19 cellular contexts compared by ENCODE assay signal in the genomic region with DNA sequence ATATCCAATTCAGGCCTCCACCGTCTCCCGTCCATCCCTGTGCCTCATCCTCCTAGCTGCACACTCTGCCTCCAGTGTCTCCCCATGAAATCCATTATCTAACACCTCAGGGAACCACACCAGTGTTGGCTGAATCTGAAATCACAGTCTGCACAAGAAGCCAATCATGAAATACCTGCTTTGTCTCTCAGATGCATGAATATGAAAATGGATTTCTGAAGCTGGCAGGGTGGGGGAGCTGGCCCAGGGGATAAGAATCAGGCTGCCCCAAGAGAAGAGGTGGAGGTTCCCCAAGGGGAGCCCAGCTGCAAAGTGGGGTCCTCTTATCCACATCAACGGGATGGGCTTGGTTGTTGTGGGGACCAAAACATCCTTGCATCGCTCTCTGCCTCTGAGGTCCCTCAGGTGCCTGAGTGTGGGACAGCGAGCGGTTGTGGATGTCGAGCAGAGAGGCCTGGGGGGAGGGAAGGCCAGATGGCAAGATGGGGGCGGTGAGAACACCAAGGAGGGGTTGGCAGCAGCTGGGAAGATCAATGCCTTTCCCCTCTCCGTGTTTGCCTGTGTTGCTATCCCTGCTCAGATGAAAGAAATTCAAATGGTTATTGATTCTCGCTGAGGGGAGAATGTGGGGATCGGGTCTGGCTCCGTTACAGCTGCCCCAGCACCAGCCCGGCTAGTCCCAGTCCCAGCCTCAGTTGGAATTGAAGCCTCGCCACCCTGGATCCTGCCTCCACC.
DNase-seq lines count a peak whose midpoint lies in the region; TF ChIP-seq lines count a peak whose summit lies in the region.
"Had no signal": no experiment of that assay in that cellular context is flagged by ENCODE, and none has a peak within 500 bp of the region (broad histone marks: within the 10 kb centered on the region; RNA-seq: fewer than 3 reads in every experiment).

No MANE protein-coding gene starts in this region.

- BruUV-seq in mammary epithelial cell (replicated peaks; lab: Mats Ljungman, UMichigan): no TSS peak

- H4K20me1 ChIP-seq in mammary epithelial cell (ENCODE audit: insufficient read depth, low read length): no peaks in the 10 kb centered on the region

- 66% methylated on average over 12 of the region's 14 CpGs for WGBS in mammary epithelial cell (ENCODE audit: low coverage, missing lambda C conversion rate)

- DNase-seq in NCI-H524 (lab: John Stamatoyannopoulos, UW) (peak; percentile 50 to 80), NCI-H524 treated with DMSO at 0.1 percent for 48 hours (lab: John Stamatoyannopoulos, UW) (no peak), ecto neural progenitor cell (ENCODE audit: low spot score) (peak; percentile 46), neural crest cell (ENCODE audit: low read depth, low spot score) (no peak), vagina (ENCODE audit: extremely low spot score in 2 of 2) (peak; percentile 56 to 84), colonic mucosa (no peak), brain microvascular endothelial cell (no peak), mammary epithelial cell (no peak)
- DNase-seq: 8988T, GDM1, GM23248, MM.1S, NCI-H1092, NCI-H1436 treated with DMSO at 0.1 percent for 48 hours, NCI-H2081, NCI-H526 treated with DMSO at 0.1 percent for 48 hours, Peyer's patch had no signal

- H3K27ac ChIP-seq in vagina (no peak overlapping the region), colonic mucosa (no peak overlapping the region), brain microvascular endothelial cell (no peak overlapping the region), mammary epithelial cell (ENCODE audit: insufficient read depth, low read depth, low read length) (no peak overlapping the region)
- H3K27ac ChIP-seq: GM23248, Peyer's patch, SJSA1 had no signal

- intact Hi-C loops in vagina (cut with DNase I) (no loop called here), colonic mucosa (cut with DNase I) (no loop called here), mammary epithelial cell (cut with micrococcal nuclease) (no loop called here)

- peaks cover 9% of the 10 kb centered on the region for H3K36me3 Mint-ChIP-seq in neural crest cell (ENCODE audit: low read depth)

- peak overlapping the region; percentile 95 for H3K27ac Mint-ChIP-seq in neural crest cell (ENCODE audit: unreplicated experiment)
- H3K27ac Mint-ChIP-seq: B cell had no signal

- dilution Hi-C loops in mammary epithelial cell (cut with HindIII; ENCODE audit: low sequenced_read_pairs): no loop called here

- H3K9ac ChIP-seq in colonic mucosa (ENCODE audit: low read depth in 2 of 2, low read length in 2 of 2) (no peak overlapping the region), mammary epithelial cell (ENCODE audit: insufficient read depth, low read length) (no peak overlapping the region)
- H3K9ac ChIP-seq: GM23248 had no signal

- H3K9me3 ChIP-seq in vagina (no peaks in the 10 kb centered on the region), colonic mucosa (no peaks in the 10 kb centered on the region), mammary epithelial cell (replicated peaks; ENCODE audit: insufficient read depth, low read length) (no peaks in the 10 kb centered on the region)
- H3K9me3 ChIP-seq: Peyer's patch, SJSA1 had no signal

- CTCF ChIA-PET in mammary epithelial cell (lab: Charles Lee; ENCODE audit: low non-redundant PET): no interaction called here

- peaks cover 12% of the 10 kb centered on the region for H3K9me3 Mint-ChIP-seq in neural crest cell

- no peak overlapping the region for H2AFZ ChIP-seq in mammary epithelial cell (ENCODE audit: low read depth, low read length)
- H2AFZ ChIP-seq: GM23248 had no signal

- TF ChIP-seq CTCF in neural crest cell (conservative IDR thresholded peaks at IDR 0.05) (no peak), vagina (IDR thresholded peaks at IDR 0.05) (no peak), colonic mucosa (IDR thresholded peaks at IDR 0.05) (no peak), brain microvascular endothelial cell (IDR thresholded peaks at IDR 0.05; ENCODE audit: low read depth, low read length, missing control alignments) (no peak), mammary epithelial cell (conservative IDR thresholded peaks at IDR 0.05 in 1 of 2, IDR thresholded peaks at IDR 0.05 in 1 of 2; ENCODE audit: extremely low read depth in 1 of 2, insufficient read depth in 1 of 2, low read depth in 1 of 2, low read length in 2 of 2) (no peak)

- H3K27me3 ChIP-seq in vagina: no peaks in the 10 kb centered on the region
- no peaks in the 10 kb centered on the region for H3K27me3 ChIP-seq in colonic mucosa
- H3K27me3 ChIP-seq in brain microvascular endothelial cell (replicated peaks): no peaks in the 10 kb centered on the region
- H3K27me3 ChIP-seq in mammary epithelial cell (ENCODE audit: insufficient read depth, low read length): no peaks in the 10 kb centered on the region
- H3K27me3 ChIP-seq: Peyer's patch had no signal

- no peaks in the 10 kb centered on the region for H3K4me1 ChIP-seq in vagina
- no peaks in the 10 kb centered on the region for H3K4me1 ChIP-seq in colonic mucosa
- no peaks in the 10 kb centered on the region for H3K4me1 ChIP-seq in mammary epithelial cell (ENCODE audit: insufficient read depth, low read length)
- H3K4me1 ChIP-seq: Peyer's patch, SJSA1 had no signal

- no peak overlapping the region for H3K4me3 ChIP-seq in vagina
- no peak overlapping the region for H3K4me3 ChIP-seq in colonic mucosa
- H3K4me3 ChIP-seq in brain microvascular endothelial cell (ENCODE audit: low read depth, low read length): no peak overlapping the region
- no peak overlapping the region for H3K4me3 ChIP-seq in mammary epithelial cell (replicated peaks in 1 of 3; ENCODE audit: insufficient read depth in 1 of 3, low read depth in 2 of 3, low read length in 3 of 3)
- H3K4me3 ChIP-seq: GM23248, Peyer's patch, SJSA1 had no signal

- no peak overlapping the region for H3K4me2 ChIP-seq in mammary epithelial cell (ENCODE audit: insufficient read depth, low read depth, low read length)

- no peaks in the 10 kb centered on the region for H3K79me2 ChIP-seq in mammary epithelial cell (ENCODE audit: insufficient read depth, low read length)

- no peak for TF ChIP-seq POLR2A in vagina (IDR thresholded peaks at IDR 0.05)

- H3K4me1 Mint-ChIP-seq in neural crest cell: peaks cover 43% of the 10 kb centered on the region
- H3K4me1 Mint-ChIP-seq: B cell had no signal

- no peaks in the 10 kb centered on the region for H3K27me3 Mint-ChIP-seq in neural crest cell (ENCODE audit: low read depth)

- H3K4me3 Mint-ChIP-seq in neural crest cell: peak overlapping the region; percentile 35
- H3K4me3 Mint-ChIP-seq: B cell had no signal

- in situ Hi-C loops in brain microvascular endothelial cell (cut with HindIII; ENCODE audit: low pct_ligation_motif_present, low sequenced_read_pairs) (no loop called here), mammary epithelial cell (cut with MboI; ENCODE audit: low sequenced_read_pairs in 2 of 2) (no loop called here)

- H3K36me3 ChIP-seq in vagina: no peaks in the 10 kb centered on the region
- no peaks in the 10 kb centered on the region for H3K36me3 ChIP-seq in colonic mucosa
- no peaks in the 10 kb centered on the region for H3K36me3 ChIP-seq in brain microvascular endothelial cell (replicated peaks)
- H3K36me3 ChIP-seq in mammary epithelial cell (ENCODE audit: insufficient read depth, low read length): no peaks in the 10 kb centered on the region
- H3K36me3 ChIP-seq: Peyer's patch, SJSA1 had no signal

Comparison
In these comparisons a context has a peak if more than half of its experiments do, and no peak if none do; other contexts are left out.
1. DNase-seq: peak in NCI-H524 (2 of 2), ecto neural progenitor cell (single experiment) and vagina (2 of 2); none in NCI-H524 treated with DMSO at 0.1 percent for 48 hours (single experiment), neural crest cell (single experiment), colonic mucosa (single experiment), brain microvascular endothelial cell (single experiment) and mammary epithelial cell (single experiment).